In genomic region chr3:61414456-61414855, GRCh38 we compare ENCODE assay signal across 21 cellular contexts.
DNase-seq lines count a peak whose midpoint lies in the region; ATAC-seq, FAIRE-seq and TF ChIP-seq lines count a peak whose summit lies in the region.
"Had no signal": no experiment of that assay in that cellular context is flagged by ENCODE, and none has a peak within 500 bp of the region (broad histone marks: within the 10 kb centered on the region; RNA-seq: fewer than 3 reads in every experiment).

No MANE protein-coding gene starts in this region.

- POLR2A ChIA-PET in GM10248 (lab: Yijun Ruan, JAX), result no interaction called here

- H3K36me3 ChIP-seq in MG63, result no peaks in the 10 kb centered on the region
- no peaks in the 10 kb centered on the region for H3K36me3 ChIP-seq in small intestine (ENCODE audit: control insufficient read depth in 2 of 2, insufficient read depth in 2 of 2, low read length in 2 of 2)
- H3K36me3 ChIP-seq: esophagus muscularis mucosa, heart right ventricle had no signal

- no peak for TF ChIP-seq CTCF in GM10248 (IDR thresholded peaks at IDR 0.05; ENCODE audit: control extremely low read depth, extremely low read depth, low read depth, missing control alignments)

- no peak overlapping the region for H3K27ac ChIP-seq in small intestine (ENCODE audit: low read depth in 1 of 2, low read length in 1 of 2)
- H3K27ac ChIP-seq: C4-2B, esophagus muscularis mucosa, heart right ventricle had no signal

- DNase-seq in GM10248 (ENCODE audit: extremely low spot score) (peak; percentile 27), MG63 (no peak), NOMO-1 treated with dmso at 0.1 percent for 144 hours (lab: John Stamatoyannopoulos, UW; ENCODE audit: unreplicated experiment) (no peak), AG20443 (ENCODE audit: low spot score) (no peak), small intestine (no peak)
- DNase-seq: 8988T; activated CD8-positive, alpha-beta T cell treated with anti-CD3 and anti-CD28 coated beads, Interleukin-2, amount 10 ng/mL, durations not matched to agents 7 days and 5 days; H7; heart right ventricle; IMR-90; NCI-H1105 treated with DMSO at 0.1 percent for 48 hours; NCI-H2227 treated with DMSO at 0.1 percent for 48 hours; stimulated activated naive B cell treated with anti-CD40 and anti-IgM and Interleukin-4, amounts not matched to agents 10 μg/mL and 1 μg/mL and 100 μg/mL, for 72 hours had no signal

- H3K4me3 ChIP-seq in MG63 (no peak overlapping the region), small intestine (ENCODE audit: low read depth in 1 of 2, low read length in 2 of 2) (no peak overlapping the region)
- H3K4me3 ChIP-seq: esophagus muscularis mucosa, heart right ventricle had no signal

- CTCF ChIA-PET in GM10248 (lab: Yijun Ruan, JAX), result interaction anchor here (2.9 kb wide), 1 partner anchor 33 kb away, joined by 8 read pairs; no protein-coding TSS in a partner anchor

- WGBS in small intestine, 3 donors, result 54 to 71% (median 55%) methylated on average over 4 of the region's 4 CpGs

- peak; percentile 90 for ATAC-seq in GM19035 (IDR thresholded peaks at IDR 0.05; ENCODE audit: unreplicated experiment)
- ATAC-seq in GM21619 (IDR thresholded peaks at IDR 0.05; ENCODE audit: unreplicated experiment), result peak; percentile 88
- peak; percentile 80 for ATAC-seq in HG03159 (IDR thresholded peaks at IDR 0.05; ENCODE audit: unreplicated experiment)
- ATAC-seq: activated CD8-positive, alpha-beta T cell treated with anti-CD3 and anti-CD28 coated beads, Interleukin-2, amount 10 ng/mL, durations not matched to agents 7 days and 5 days; heart right ventricle; stimulated activated naive B cell treated with anti-CD40 and anti-IgM and Interleukin-4, amounts not matched to agents 10 μg/mL and 1 μg/mL and 100 μg/mL, for 72 hours had no signal

- no peaks in the 10 kb centered on the region for H3K9me3 ChIP-seq in MG63
- H3K9me3 ChIP-seq in small intestine (ENCODE audit: control insufficient read depth, low read depth), result no peaks in the 10 kb centered on the region
- H3K9me3 ChIP-seq: esophagus muscularis mucosa, heart right ventricle had no signal

- no peak for FAIRE-seq in small intestine (lab: Jason Lieb, UNC)
- FAIRE-seq: astrocyte, GM12891, TTC549 had no signal

- no peaks in the 10 kb centered on the region for H3K4me1 ChIP-seq in small intestine (ENCODE audit: control insufficient read depth in 2 of 2, insufficient read depth in 1 of 2, low read depth in 1 of 2, low read length in 1 of 2)
- H3K4me1 ChIP-seq: esophagus muscularis mucosa had no signal

- H3K27me3 ChIP-seq in MG63 (no peaks in the 10 kb centered on the region), small intestine (ENCODE audit: control insufficient read depth in 2 of 2, insufficient read depth in 2 of 2, low read length in 2 of 2) (no peaks in the 10 kb centered on the region)
- H3K27me3 ChIP-seq: esophagus muscularis mucosa, heart right ventricle had no signal
